In genomic region chr9:133149130-133150015, GRCh38 we compare ENCODE assay signal across 1 cellular context.
TF ChIP-seq lines count a peak whose summit lies in the region.

No MANE protein-coding gene starts in this region.

TF ChIP-seq in A549, 52 proteins besides CTCF, POLR2A, EP300 and RAD21 (continued from another document):
- TF ChIP-seq FOSL2 (IDR thresholded peaks at IDR 0.05) (no peak), FOSL2 (CRISPR knock-in tag; IDR thresholded peaks at IDR 0.05) (0 out of 2 replicates have a peak, but pooled peaks have one; percentile 9), NPAS2 (CRISPR knock-in tag; IDR thresholded peaks at IDR 0.05; ENCODE audit: borderline replicate concordance) (peak; percentile 100), EHF (CRISPR knock-in tag; IDR thresholded peaks at IDR 0.05) (peak; percentile 58; the same call in 1 of the 2 replicates), MAFK (IDR thresholded peaks at IDR 0.05; ENCODE audit: partially characterized antibody) (peak; percentile 28), HEYL (CRISPR knock-in tag; IDR thresholded peaks at IDR 0.05) (0 out of 2 replicates have a peak, but pooled peaks have one; percentile 23)
- TF ChIP-seq, protein P1, sequence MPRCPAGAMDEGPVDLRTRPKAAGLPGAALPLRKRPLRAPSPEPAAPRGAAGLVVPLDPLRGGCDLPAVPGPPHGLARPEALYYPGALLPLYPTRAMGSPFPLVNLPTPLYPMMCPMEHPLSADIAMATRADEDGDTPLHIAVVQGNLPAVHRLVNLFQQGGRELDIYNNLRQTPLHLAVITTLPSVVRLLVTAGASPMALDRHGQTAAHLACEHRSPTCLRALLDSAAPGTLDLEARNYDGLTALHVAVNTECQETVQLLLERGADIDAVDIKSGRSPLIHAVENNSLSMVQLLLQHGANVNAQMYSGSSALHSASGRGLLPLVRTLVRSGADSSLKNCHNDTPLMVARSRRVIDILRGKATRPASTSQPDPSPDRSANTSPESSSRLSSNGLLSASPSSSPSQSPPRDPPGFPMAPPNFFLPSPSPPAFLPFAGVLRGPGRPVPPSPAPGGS (IDR thresholded peaks at IDR 0.05) = 0 out of 3 replicates have a peak, but pooled peaks have one; percentile 45
